In the genomic region with DNA sequence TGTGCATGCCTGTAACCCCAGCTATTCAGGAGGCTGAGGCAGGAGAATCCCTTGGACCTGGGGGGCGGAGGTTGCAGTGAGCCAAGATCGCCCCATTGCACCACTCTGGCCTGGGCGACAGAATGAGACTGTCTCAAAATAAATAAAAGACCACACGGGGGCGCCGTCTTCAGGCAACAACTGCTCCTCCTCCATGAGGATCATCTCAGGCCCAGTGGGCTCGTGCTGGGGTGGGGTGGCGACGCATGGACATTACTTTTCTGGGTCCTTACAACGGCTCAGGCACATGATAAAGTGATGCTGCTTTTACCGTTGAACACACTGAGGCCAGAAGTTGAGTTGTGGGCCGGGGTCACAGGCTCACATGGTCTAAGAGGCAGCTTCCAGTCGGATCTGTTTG, we compare ENCODE assay signal across 8 cellular contexts. TPM values are rescaled to one million over a fixed set of nuclear protein-coding genes. Genes with fewer than 3 reads are reported as not detected.
DNase-seq lines count a peak whose midpoint lies in the region; ATAC-seq and TF ChIP-seq lines count a peak whose summit lies in the region.

No MANE protein-coding gene starts in this region.

- no peaks in the 10 kb centered on the region for H3K9me3 Mint-ChIP-seq in naive thymus-derived CD4-positive, alpha-beta T cell

- H3K4me1 Mint-ChIP-seq in naive thymus-derived CD4-positive, alpha-beta T cell, result peaks cover 39 to 58% (median 48%) of the 10 kb centered on the region in 7 donors

- POLR2A ChIA-PET in PC-9 (lab: Charles Lee; ENCODE audit: unreplicated experiment), result no interaction called here
- POLR2A ChIA-PET in naive thymus-derived CD4-positive, alpha-beta T cell (lab: Charles Lee), result no interaction called here

- H3K4me3 ChIP-seq in BE2C (ENCODE audit: low read depth, low read length) (no peak overlapping the region), PC-9 (no peak overlapping the region)
- no peak overlapping the region for H3K4me3 ChIP-seq in naive thymus-derived CD4-positive, alpha-beta T cell (ENCODE audit: low read length)

- peaks cover 0 to 2% (median 0%) of the 10 kb centered on the region in 5 donors for H3K36me3 Mint-ChIP-seq in naive thymus-derived CD4-positive, alpha-beta T cell

- H3K27me3 ChIP-seq in BE2C, result no peaks in the 10 kb centered on the region
- no peaks in the 10 kb centered on the region for H3K27me3 ChIP-seq in PC-9 (ENCODE audit: insufficient read depth, low read depth)
- H3K27me3 ChIP-seq in naive thymus-derived CD4-positive, alpha-beta T cell (ENCODE audit: control insufficient read depth in 2 of 2, insufficient read depth in 2 of 2, low read length in 2 of 2), result no peaks in the 10 kb centered on the region

- no peaks in the 10 kb centered on the region for H3K36me3 ChIP-seq in BE2C
- no peaks in the 10 kb centered on the region for H3K36me3 ChIP-seq in PC-9 (ENCODE audit: low read depth)
- no peaks in the 10 kb centered on the region for H3K36me3 ChIP-seq in naive thymus-derived CD4-positive, alpha-beta T cell (ENCODE audit: control insufficient read depth in 2 of 3, insufficient read depth in 3 of 3, low read length in 3 of 3)

- peak; percentile 34 for TF ChIP-seq CTCF in BE2C (IDR thresholded peaks at IDR 0.05; ENCODE audit: low read depth, low read length)
- peak; percentile 47 for TF ChIP-seq CTCF in GM13976 (IDR thresholded peaks at IDR 0.05; ENCODE audit: borderline replicate concordance, control extremely low read depth, extremely low read depth, insufficient read depth, missing control alignments)
- TF ChIP-seq CTCF in PC-9 (conservative IDR thresholded peaks at IDR 0.05), result peak; percentile 57

- no TSS peak for BruUV-seq in PC-9 (replicated peaks; lab: Mats Ljungman, UMichigan)

- H2AFZ ChIP-seq in PC-9, result no peak overlapping the region

- CTCF ChIA-PET in PC-9 (lab: Charles Lee), result interaction anchor here (0.6 kb wide), 1 partner anchor 100 kb away, joined by 3 read pairs; no protein-coding TSS in a partner anchor
- CTCF ChIA-PET in naive thymus-derived CD4-positive, alpha-beta T cell (lab: Charles Lee), result interaction anchor here (0.7 kb wide), 1 partner anchor 89 kb away, joined by 3 read pairs; no protein-coding TSS in a partner anchor

- no peaks in the 10 kb centered on the region for H3K9me2 ChIP-seq in PC-9 (ENCODE audit: insufficient read depth)

- H3K4me1 ChIP-seq in BE2C (peaks cover 27% of the 10 kb centered on the region), PC-9 (replicated peaks; ENCODE audit: insufficient read depth) (no peaks in the 10 kb centered on the region)
- H3K4me1 ChIP-seq in naive thymus-derived CD4-positive, alpha-beta T cell (ENCODE audit: control insufficient read depth in 2 of 2, insufficient read depth in 2 of 2, low read length in 2 of 2), result peaks cover 23 to 51% of the 10 kb centered on the region in 2 donors

- H3K4me2 ChIP-seq in PC-9, result no peak overlapping the region

- H3F3A ChIP-seq in PC-9 (ENCODE audit: insufficient read depth, low read depth), result no peaks in the 10 kb centered on the region

- peak overlapping the region in 2 of 9 donors; percentile 3 to 70 for H3K27ac Mint-ChIP-seq in naive thymus-derived CD4-positive, alpha-beta T cell

- in situ Hi-C loops in GM13976 (cut with MboI; ENCODE audit: low sequenced_read_pairs, unreplicated experiment), result no loop called here

- no peak for ATAC-seq in naive thymus-derived CD4-positive, alpha-beta T cell
- ATAC-seq in GM21528 (IDR thresholded peaks at IDR 0.05; ENCODE audit: low FRiP score, unreplicated experiment) (no peak), GM19328 (IDR thresholded peaks at IDR 0.05; ENCODE audit: unreplicated experiment) (no peak), GM19035 (IDR thresholded peaks at IDR 0.05; ENCODE audit: unreplicated experiment) (no peak)

- peak overlapping the region in 2 of 10 donors; percentile 51 to 58 for H3K4me3 Mint-ChIP-seq in naive thymus-derived CD4-positive, alpha-beta T cell

- H4K20me1 ChIP-seq in PC-9 (ENCODE audit: insufficient read depth), result no peaks in the 10 kb centered on the region

- peaks cover 0 to 34% (median 0%) of the 10 kb centered on the region in 5 donors for H3K27me3 Mint-ChIP-seq in naive thymus-derived CD4-positive, alpha-beta T cell

- intact Hi-C loops in PC-9 (cut with micrococcal nuclease; ENCODE audit: unreplicated experiment), result loop anchor here (1.0 kb wide), 1 partner anchor 143 kb away; no protein-coding TSS in a partner anchor
- intact Hi-C loops in naive thymus-derived CD4-positive, alpha-beta T cell (cut with micrococcal nuclease), result loop anchor here (1.0 to 5.0 kb wide), 4 partner anchors 11 to 143 kb away; partner anchors contain the start of gene SMPD3 (in 1 of the 2)

- no peak overlapping the region for H3K27ac ChIP-seq in PC-9
- H3K27ac ChIP-seq in naive thymus-derived CD4-positive, alpha-beta T cell (ENCODE audit: low read depth, low read length), result no peak overlapping the region

- DNase-seq in BE2C (peak; percentile 70), GM13976 (ENCODE audit: low spot score) (peak; percentile 73), PC-9 (peak in 1 of 2 experiments; percentile 30)
- DNase-seq in central memory CD4-positive, alpha-beta T cell, result peak; percentile 21
- peak in 5 of 9 donors; percentile 31 to 50 (median 38) for DNase-seq in naive thymus-derived CD4-positive, alpha-beta T cell

- no peaks in the 10 kb centered on the region for H3K79me2 ChIP-seq in PC-9 (ENCODE audit: low read depth)

- H3K9me3 ChIP-seq in BE2C (no peaks in the 10 kb centered on the region), PC-9 (ENCODE audit: insufficient read depth, low read depth) (no peaks in the 10 kb centered on the region)
- no peaks in the 10 kb centered on the region for H3K9me3 ChIP-seq in naive thymus-derived CD4-positive, alpha-beta T cell (ENCODE audit: control insufficient read depth in 2 of 3, low read length in 3 of 3)

RNA-seq across cellular contexts. Expression of gene PRMT7, which starts 56.2 kb away (rescaled TPM):
- polyA plus RNA-seq in BE2C (2012; ENCODE audit: insufficient read depth, insufficient read length, low read depth), result 67.4 TPM
- 47.5 and 65.7 TPM in 2 replicates for total RNA-seq in PC-9 (2021)
- total RNA-seq in naive thymus-derived CD4-positive, alpha-beta T cell, result 10 to 100 TPM; 60.8 to 95.1 (median 89.4) TPM
- polyA plus RNA-seq in naive thymus-derived CD4-positive, alpha-beta T cell, result 10 to 100 TPM; 42.5 to 47.6 TPM

RNA-seq across cellular contexts. Expression of gene SLC7A6OS, which starts 56.3 kb away (rescaled TPM):
- polyA plus RNA-seq in BE2C (2012; ENCODE audit: insufficient read depth, insufficient read length, low read depth), result 23.0 TPM
- total RNA-seq in PC-9 (2021), result 14.2 and 17.2 TPM in 2 replicates
- 10 to 100 TPM; 31.4 to 50.3 (median 34.8) TPM for total RNA-seq in naive thymus-derived CD4-positive, alpha-beta T cell
- polyA plus RNA-seq in naive thymus-derived CD4-positive, alpha-beta T cell, result 10 to 100 TPM; 22.1 to 35.6 TPM
